Comparison of ENCODE assay signal across 30 cellular contexts in the genomic region with DNA sequence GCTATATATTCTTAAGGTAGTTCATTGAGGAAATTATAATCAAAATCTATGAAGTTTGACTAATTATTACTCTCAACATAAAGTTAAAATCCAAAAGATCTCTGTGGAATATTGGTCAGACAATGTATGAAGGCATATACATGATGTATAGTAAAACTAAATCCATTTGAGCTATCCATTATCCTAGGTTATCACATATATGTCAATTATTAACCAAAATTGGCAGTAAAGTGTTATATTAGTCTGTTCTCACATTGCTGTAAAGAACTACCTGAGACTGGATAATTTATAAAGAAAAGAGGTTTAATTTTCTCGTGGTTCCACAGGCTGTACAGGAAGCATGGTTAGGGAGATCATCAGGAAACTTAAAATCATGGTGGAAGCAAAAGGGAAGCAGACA.
"Had no signal": no experiment of that assay in that cellular context is flagged by ENCODE, and none has a peak within 500 bp of the region (broad histone marks: within the 10 kb centered on the region; RNA-seq: fewer than 3 reads in every experiment).

No MANE protein-coding gene starts in this region.

- H3K27me3 Mint-ChIP-seq: stimulated activated naive B cell treated with anti-CD40 and anti-IgM and Interleukin-4, amounts not matched to agents 10 μg/mL and 1 μg/mL and 100 μg/mL, for 72 hours had no signal

- H3K4me3 Mint-ChIP-seq: naive thymus-derived CD8-positive, alpha-beta T cell; natural killer cell treated with Interleukin-12 subunit alpha and Interleukin-12 subunit beta and Interleukin-15 and Interleukin-18, amount 100 ng/mL, for 72 hours; nephron progenitor cell; neural crest cell; stimulated activated effector memory CD8-positive, alpha-beta T cell treated with anti-CD3 and anti-CD28 coated beads, Interleukin-12 subunit alpha, Interleukin-12 subunit beta, amount 100 ng/mL, for 72 hours; stimulated activated naive B cell treated with anti-CD40 and anti-IgM and Interleukin-4, amounts not matched to agents 10 μg/mL and 1 μg/mL and 100 μg/mL, for 72 hours; stimulated activated naive CD8-positive, alpha-beta T cell treated with anti-CD3 and anti-CD28 coated beads, Interleukin-15, amount 100 ng/mL, for 72 hours; type B pancreatic cell had no signal

- H3K4me1 ChIP-seq: pancreas, right lobe of liver, sigmoid colon, suprapubic skin, testis, upper lobe of right lung, uterus had no signal

- ATAC-seq: naive thymus-derived CD8-positive, alpha-beta T cell; natural killer cell treated with Interleukin-12 subunit alpha and Interleukin-12 subunit beta and Interleukin-15 and Interleukin-18, amount 100 ng/mL, for 72 hours; pancreas; psoas muscle; right cardiac atrium; right lobe of liver; stimulated activated effector memory CD8-positive, alpha-beta T cell treated with anti-CD3 and anti-CD28 coated beads, Interleukin-12 subunit alpha, Interleukin-12 subunit beta, amount 100 ng/mL, for 72 hours; stimulated activated naive B cell treated with anti-CD40 and anti-IgM and Interleukin-4, amounts not matched to agents 10 μg/mL and 1 μg/mL and 100 μg/mL, for 72 hours; stimulated activated naive CD8-positive, alpha-beta T cell treated with anti-CD3 and anti-CD28 coated beads, Interleukin-15, amount 100 ng/mL, for 72 hours; upper lobe of right lung had no signal

- H3K4me1 Mint-ChIP-seq: naive thymus-derived CD8-positive, alpha-beta T cell; nephron progenitor cell; neural crest cell; stimulated activated effector memory CD8-positive, alpha-beta T cell treated with anti-CD3 and anti-CD28 coated beads, Interleukin-12 subunit alpha, Interleukin-12 subunit beta, amount 100 ng/mL, for 72 hours; stimulated activated naive B cell treated with anti-CD40 and anti-IgM and Interleukin-4, amounts not matched to agents 10 μg/mL and 1 μg/mL and 100 μg/mL, for 72 hours; stimulated activated naive CD8-positive, alpha-beta T cell treated with anti-CD3 and anti-CD28 coated beads, Interleukin-15, amount 100 ng/mL, for 72 hours had no signal

- H3K36me3 ChIP-seq: neutrophil, pancreas, right lobe of liver, sigmoid colon, suprapubic skin, tibial artery, transverse colon, upper lobe of right lung, uterus had no signal

- H3K36me3 Mint-ChIP-seq: natural killer cell treated with Interleukin-12 subunit alpha and Interleukin-12 subunit beta and Interleukin-15 and Interleukin-18, amount 100 ng/mL, for 72 hours; stimulated activated effector memory CD8-positive, alpha-beta T cell treated with anti-CD3 and anti-CD28 coated beads, Interleukin-12 subunit alpha, Interleukin-12 subunit beta, amount 100 ng/mL, for 72 hours; stimulated activated naive B cell treated with anti-CD40 and anti-IgM and Interleukin-4, amounts not matched to agents 10 μg/mL and 1 μg/mL and 100 μg/mL, for 72 hours; type B pancreatic cell had no signal

- DNase-seq: naive thymus-derived CD8-positive, alpha-beta T cell; nephron progenitor cell; nucleus accumbens; pancreas; posterior cingulate gyrus; psoas muscle; right cardiac atrium; right lobe of liver; sigmoid colon; small intestine; stimulated activated CD4-positive, alpha-beta T cell treated with anti-CD3 and anti-CD28 coated beads, Interleukin-15, amount 100 ng/mL, for 24 hours; stimulated activated CD4-positive, alpha-beta T cell treated with anti-CD3 and anti-CD28 coated beads, Interleukin-2, amount 100 ng/mL, for 24 hours; stimulated activated CD4-positive, alpha-beta T cell treated with anti-CD3 and anti-CD28 coated beads, Interleukin-2, amount 100 ng/mL, for 48 hours; stimulated activated CD4-positive, alpha-beta T cell treated with anti-CD3 and anti-CD28 coated beads, Interleukin-4, amount 100 ng/mL, for 24 hours; stimulated activated naive B cell treated with anti-CD40 and anti-IgM and Interleukin-4, amounts not matched to agents 10 μg/mL and 1 μg/mL and 100 μg/mL, for 72 hours; stimulated activated naive CD4-positive, alpha-beta T cell treated with Interleukin-2 at 50 U/mL for 16 hours; stimulated activated naive CD8-positive, alpha-beta T cell treated with anti-CD3 and anti-CD28 coated beads, Interleukin-15, amount 100 ng/mL, for 72 hours; substantia nigra; testis; tibial artery; transverse colon; upper lobe of right lung; uterus had no signal

- H3K4me3 ChIP-seq: pancreas, psoas muscle, right lobe of liver, sigmoid colon, suprapubic skin, testis, tibial artery, transverse colon, upper lobe of right lung, uterus had no signal

- H3K27ac Mint-ChIP-seq: naive thymus-derived CD8-positive, alpha-beta T cell; natural killer cell treated with Interleukin-12 subunit alpha and Interleukin-12 subunit beta and Interleukin-15 and Interleukin-18, amount 100 ng/mL, for 72 hours; nephron progenitor cell; progenitor cell of endocrine pancreas; stimulated activated effector memory CD8-positive, alpha-beta T cell treated with anti-CD3 and anti-CD28 coated beads, Interleukin-12 subunit alpha, Interleukin-12 subunit beta, amount 100 ng/mL, for 72 hours; stimulated activated naive B cell treated with anti-CD40 and anti-IgM and Interleukin-4, amounts not matched to agents 10 μg/mL and 1 μg/mL and 100 μg/mL, for 72 hours; stimulated activated naive CD8-positive, alpha-beta T cell treated with anti-CD3 and anti-CD28 coated beads, Interleukin-15, amount 100 ng/mL, for 72 hours; type B pancreatic cell had no signal

- H3K9me3 Mint-ChIP-seq: nephron progenitor cell; stimulated activated naive CD8-positive, alpha-beta T cell treated with anti-CD3 and anti-CD28 coated beads, Interleukin-15, amount 100 ng/mL, for 72 hours; type B pancreatic cell had no signal

- H3K9me3 ChIP-seq: neutrophil, pancreas, psoas muscle, right lobe of liver, sigmoid colon, suprapubic skin, testis, tibial artery, transverse colon, upper lobe of right lung, uterus had no signal
